26 cellular contexts compared by ENCODE assay signal in the genomic region with DNA sequence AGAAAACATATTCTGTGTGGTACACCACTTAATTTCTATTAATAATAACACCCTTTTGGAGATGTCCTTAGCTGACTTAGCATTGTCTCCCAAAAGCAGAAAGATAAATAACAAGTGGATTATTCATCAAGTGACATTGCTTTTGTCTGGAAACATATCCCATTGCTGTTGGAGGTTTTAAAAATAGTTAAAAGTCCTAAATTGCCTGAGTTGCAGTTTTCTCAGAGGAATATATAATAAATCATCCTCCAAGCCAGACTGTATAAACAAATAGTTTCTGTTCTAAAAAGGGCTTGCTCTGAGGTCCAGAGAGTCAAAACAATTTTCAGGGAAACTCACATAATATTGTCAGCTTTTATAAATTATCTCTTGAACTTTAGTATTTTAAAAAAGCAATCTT.
"Had no signal": no experiment of that assay in that cellular context is flagged by ENCODE, and none has a peak within 500 bp of the region (broad histone marks: within the 10 kb centered on the region; RNA-seq: fewer than 3 reads in every experiment).

No MANE protein-coding gene starts in this region.

- H3K27me3 ChIP-seq: breast epithelium had no signal

- H3K4me3 ChIP-seq: breast epithelium, SK-N-MC had no signal

- H3K9me3 ChIP-seq: breast epithelium had no signal

- H3K27ac ChIP-seq: breast epithelium, SK-N-MC, VCaP had no signal

- DNase-seq: activated CD4-positive, alpha-beta memory T cell treated with anti-CD3 and anti-CD28 coated beads, Interleukin-2, amount 10 ng/mL, durations not matched to agents 7 days and 5 days; activated CD4-positive, alpha-beta T cell treated with anti-CD3 and anti-CD28 coated beads, Interleukin-2, amount 50 U/mL, for 1 hour; activated CD4-positive, CD25-positive, alpha-beta regulatory T cell; activated gamma-delta T cell; activated naive CD4-positive, alpha-beta T cell treated with anti-CD3 and anti-CD28 coated beads for 36 hours; activated T-cell treated with anti-CD3 and anti-CD28 coated beads for 4 hours; activated T-cell treated with anti-CD3 and anti-CD28 coated beads, Interleukin-2, amount 50 U/mL, for 48 hours; caudate nucleus; NCI-H1105 treated with DMSO at 0.1 percent for 48 hours; NCI-H1436 treated with DMSO at 0.1 percent for 48 hours; NCI-H187; NCI-H2081; NCI-H510A treated with DMSO at 0.1 percent for 48 hours; NCI-H69; NK-92 treated with Interleukin-12 subunit alpha and Interleukin-12 subunit beta, amount 100 ng/mL, for 24 hours; OCI-M1; RPMI8226; T-cell; T-helper 2 cell; T1000 had no signal

- ATAC-seq: activated T-helper 17 cell treated with anti-CD3 and anti-CD28 coated beads, Interleukin-2, amount 50 U/mL, for 72 hours; Panc1; Right ventricle myocardium inferior; T-cell had no signal

- H3K36me3 ChIP-seq: breast epithelium had no signal

- H3K4me1 ChIP-seq: breast epithelium had no signal
